In genomic region chr14:25887251-25887908, GRCh38 we compare ENCODE assay signal across 34 cellular contexts.
DNase-seq lines count a peak whose midpoint lies in the region; ATAC-seq, FAIRE-seq and TF ChIP-seq lines count a peak whose summit lies in the region.
"Had no signal": no experiment of that assay in that cellular context is flagged by ENCODE, and none has a peak within 500 bp of the region (broad histone marks: within the 10 kb centered on the region; RNA-seq: fewer than 3 reads in every experiment).

No MANE protein-coding gene starts in this region.

- intact Hi-C loops in left cardiac atrium (cut with DNase I) = no loop called here

- no peak overlapping the region for H3K27ac Mint-ChIP-seq in natural killer cell treated with Interleukin-12 subunit alpha and Interleukin-12 subunit beta and Interleukin-15 and Interleukin-18, amount 100 ng/mL, for 72 hours
- H3K27ac Mint-ChIP-seq: activated naive CD4-positive, alpha-beta T cell treated with anti-CD3 and anti-CD28 coated beads, Interleukin-2, amount 50 U/mL, for 72 hours; CD8-positive, alpha-beta T cell; mesothelial cell of epicardium; naive B cell; progenitor cell of endocrine pancreas had no signal

- no peak overlapping the region for H3K4me3 Mint-ChIP-seq in natural killer cell treated with Interleukin-12 subunit alpha and Interleukin-12 subunit beta and Interleukin-15 and Interleukin-18, amount 100 ng/mL, for 72 hours
- H3K4me3 Mint-ChIP-seq: CD8-positive, alpha-beta T cell; mesothelial cell of epicardium; naive B cell had no signal

- peaks cover 13% of the 10 kb centered on the region for H3K9me3 Mint-ChIP-seq in natural killer cell treated with Interleukin-12 subunit alpha and Interleukin-12 subunit beta and Interleukin-15 and Interleukin-18, amount 100 ng/mL, for 72 hours
- H3K9me3 Mint-ChIP-seq: mesothelial cell of epicardium had no signal

- peak; percentile 55 for FAIRE-seq in HTR-8/SVneo (lab: Jason Lieb, UNC)
- FAIRE-seq: HepG2 had no signal

- TF ChIP-seq CTCF in fibroblast of the aortic adventitia (IDR thresholded peaks at IDR 0.05; ENCODE audit: insufficient read depth, low read length) = no peak

- H3K36me3 Mint-ChIP-seq in natural killer cell treated with Interleukin-12 subunit alpha and Interleukin-12 subunit beta and Interleukin-15 and Interleukin-18, amount 100 ng/mL, for 72 hours = no peaks in the 10 kb centered on the region
- H3K36me3 Mint-ChIP-seq: activated naive CD4-positive, alpha-beta T cell treated with anti-CD3 and anti-CD28 coated beads, Interleukin-2, amount 50 U/mL, for 72 hours; CD8-positive, alpha-beta T cell; mesothelial cell of epicardium; naive B cell had no signal

- H3K4me3 ChIP-seq in fibroblast of the aortic adventitia (ENCODE audit: low read depth, low read length) = no peak overlapping the region
- H3K4me3 ChIP-seq: cardiac muscle cell, coronary artery, esophagus squamous epithelium, HAP-1, left ventricle myocardium inferior, SJCRH30, stomach, thyroid gland, vagina had no signal

- no peaks in the 10 kb centered on the region for H3K4me1 Mint-ChIP-seq in natural killer cell treated with Interleukin-12 subunit alpha and Interleukin-12 subunit beta and Interleukin-15 and Interleukin-18, amount 100 ng/mL, for 72 hours (ENCODE audit: low read depth in 2 of 2)
- H3K4me1 Mint-ChIP-seq: naive B cell had no signal

- H3K27me3 Mint-ChIP-seq in natural killer cell treated with Interleukin-12 subunit alpha and Interleukin-12 subunit beta and Interleukin-15 and Interleukin-18, amount 100 ng/mL, for 72 hours = no peaks in the 10 kb centered on the region
- H3K27me3 Mint-ChIP-seq: naive B cell, progenitor cell of endocrine pancreas had no signal

- no peak for ATAC-seq in left cardiac atrium
- ATAC-seq in natural killer cell treated with Interleukin-12 subunit alpha and Interleukin-12 subunit beta and Interleukin-15 and Interleukin-18, amount 100 ng/mL, for 72 hours = no peak
- ATAC-seq: activated naive CD4-positive, alpha-beta T cell treated with anti-CD3 and anti-CD28 coated beads, Interleukin-2, amount 50 U/mL, for 72 hours; CD8-positive, alpha-beta T cell; HepG2; Panc1; sciatic nerve had no signal

- DNase-seq in HTR-8/SVneo (ENCODE audit: insufficient read length, low spot score) (no peak), astrocyte of the hippocampus (ENCODE audit: low read depth, low spot score) (peak; percentile 26), fibroblast of the aortic adventitia (ENCODE audit: low read depth) (peak; percentile 36), putamen (ENCODE audit: low spot score) (peak; percentile 6), left cardiac atrium (no peak), NCI-H748 treated with DMSO at 0.1 percent for 48 hours (lab: John Stamatoyannopoulos, UW) (no peak), midbrain (lab: John Stamatoyannopoulos, UW) (no peak)
- DNase-seq in natural killer cell treated with Interleukin-12 subunit alpha and Interleukin-12 subunit beta and Interleukin-15 and Interleukin-18, amount 100 ng/mL, for 72 hours (ENCODE audit: low spot score) = no peak
- DNase-seq: activated CD4-positive, alpha-beta T cell treated with anti-CD3 and anti-CD28 coated beads for 48 hours; activated CD8-positive, alpha-beta memory T cell treated with anti-CD3 and anti-CD28 coated beads for 24 hours; activated effector memory CD4-positive, alpha-beta T cell treated with Interleukin-2 at 50 U/mL for 16 hours; BE2C; CD8-positive, alpha-beta T cell; DMS 273 treated with DMSO at 0.1 percent for 48 hours; esophagus squamous epithelium; hippocampal formation; left ventricle myocardium inferior; MV-4-11; naive B cell; SJCRH30; stimulated activated CD4-positive, alpha-beta T cell treated with anti-CD3 and anti-CD28 coated beads, Interleukin-4, amount 100 ng/mL, for 1 hour; stomach; T1000; thyroid gland had no signal

Comparison
In these comparisons a context has a peak if more than half of its experiments do, and no peak if none do; other contexts are left out.
1. DNase-seq: peak in astrocyte of the hippocampus (single experiment), fibroblast of the aortic adventitia (single experiment) and putamen (single experiment); none in HTR-8/SVneo (single experiment), left cardiac atrium (single experiment), NCI-H748 treated with DMSO at 0.1 percent for 48 hours (single experiment), midbrain (single experiment) and natural killer cell treated with Interleukin-12 subunit alpha and Interleukin-12 subunit beta and Interleukin-15 and Interleukin-18, amount 100 ng/mL, for 72 hours (single experiment).